10 cellular contexts compared by ENCODE assay signal in the genomic region with DNA sequence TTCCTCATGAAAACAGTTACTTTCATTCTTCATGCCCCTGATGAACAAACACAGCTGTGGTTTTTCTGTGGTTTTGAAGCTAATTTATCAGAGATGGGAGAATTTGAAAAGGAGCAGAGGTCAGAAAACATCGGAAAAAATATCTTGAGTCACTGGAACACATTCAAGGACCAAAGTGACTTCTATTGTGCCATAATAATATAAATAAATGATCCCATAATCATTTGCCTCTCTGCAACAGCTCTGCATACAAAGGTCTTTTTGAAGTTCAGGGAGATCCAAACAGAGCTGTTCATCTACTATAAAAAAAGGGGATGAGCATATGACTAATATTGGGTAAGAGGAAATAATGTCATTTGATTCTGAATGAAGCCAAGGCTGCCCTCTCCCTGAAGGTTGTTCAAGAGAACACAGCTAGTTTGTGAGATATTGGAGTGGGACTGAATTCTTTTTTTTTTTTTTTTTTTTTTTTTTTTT.
DNase-seq lines count a peak whose midpoint lies in the region; ATAC-seq and TF ChIP-seq lines count a peak whose summit lies in the region.
"Had no signal": no experiment of that assay in that cellular context is flagged by ENCODE, and none has a peak within 500 bp of the region (broad histone marks: within the 10 kb centered on the region; RNA-seq: fewer than 3 reads in every experiment).

No MANE protein-coding gene starts in this region.

- H3K4me1 Mint-ChIP-seq in Calu3 (ENCODE audit: low read depth, unreplicated experiment) = peaks cover 23% of the 10 kb centered on the region

- no TSS peak for BruUV-seq in Calu3 (replicated peaks; lab: Mats Ljungman, UMichigan)

- no peaks in the 10 kb centered on the region for H3K27me3 Mint-ChIP-seq in Calu3 (ENCODE audit: unreplicated experiment)
- H3K27me3 Mint-ChIP-seq: activated naive CD8-positive, alpha-beta T cell had no signal

- ATAC-seq in GM19455 (IDR thresholded peaks at IDR 0.05; ENCODE audit: unreplicated experiment) = no peak

- H3K36me3 Mint-ChIP-seq in Calu3 (ENCODE audit: insufficient read depth, unreplicated experiment) = peaks cover 10% of the 10 kb centered on the region
- H3K36me3 Mint-ChIP-seq: activated naive CD8-positive, alpha-beta T cell had no signal

- H3K27ac ChIP-seq in coronary artery = peak overlapping the region in 1 of 2 donors; percentile 22
- H3K27ac ChIP-seq: heart right ventricle had no signal

- CTCF ChIA-PET in Calu3 (lab: Charles Lee) = interaction anchor here (0.6 to 1.3 kb wide), 8 partner anchors 13 to 620 kb away, joined by 3 to 12 read pairs (median 4); no protein-coding TSS in a partner anchor

- TF ChIP-seq CTCF in Calu3 (IDR thresholded peaks at IDR 0.05; ENCODE audit: unreplicated experiment) = no peak
- TF ChIP-seq CTCF in coronary artery (IDR thresholded peaks at IDR 0.05) = no peak

- peak overlapping the region; percentile 45 for H3K27ac Mint-ChIP-seq in Calu3 (ENCODE audit: unreplicated experiment)
- H3K27ac Mint-ChIP-seq: activated naive CD8-positive, alpha-beta T cell had no signal

- no peak overlapping the region for H3K4me3 Mint-ChIP-seq in Calu3 (ENCODE audit: low read depth, unreplicated experiment)
- H3K4me3 Mint-ChIP-seq: activated naive CD8-positive, alpha-beta T cell had no signal

- intact Hi-C loops in Calu3 (cut with micrococcal nuclease; ENCODE audit: unreplicated experiment) = loop anchor here (5.0 to 10.0 kb wide), 3 partner anchors 121 to 469 kb away; no protein-coding TSS in a partner anchor

- peak; percentile 6 for DNase-seq in Calu3
- peak; percentile 12 for DNase-seq in NCI-H146 treated with DMSO at 0.1 percent for 48 hours (lab: John Stamatoyannopoulos, UW; ENCODE audit: unreplicated experiment)
- DNase-seq in coronary artery (ENCODE audit: low spot score) = no peak
- DNase-seq in non-pigmented ciliary epithelial cell (ENCODE audit: low read depth) = peak; percentile 63
- no peak for DNase-seq in stimulated activated CD8-positive, alpha-beta memory T cell treated with anti-CD3 and anti-CD28 coated beads, Interleukin-4, amount 100 ng/mL, for 48 hours
- DNase-seq in NCI-H2081 treated with DMSO at 0.1 percent for 48 hours (lab: John Stamatoyannopoulos, UW) = no peak
- no peak for DNase-seq in GOT3 (lab: John Stamatoyannopoulos, UW)
- DNase-seq: heart right ventricle had no signal

- no peaks in the 10 kb centered on the region for H3K9me3 Mint-ChIP-seq in Calu3 (ENCODE audit: low read depth, unreplicated experiment)

- peak overlapping the region; percentile 28 for H3K4me3 ChIP-seq in coronary artery

Comparison
In these comparisons a context has a peak if more than half of its experiments do, and no peak if none do; other contexts are left out.
1. DNase-seq: peak in Calu3 (single experiment), NCI-H146 treated with DMSO at 0.1 percent for 48 hours (single experiment) and non-pigmented ciliary epithelial cell (single experiment); none in coronary artery (single experiment), stimulated activated CD8-positive, alpha-beta memory T cell treated with anti-CD3 and anti-CD28 coated beads, Interleukin-4, amount 100 ng/mL, for 48 hours (single experiment), NCI-H2081 treated with DMSO at 0.1 percent for 48 hours (single experiment) and GOT3 (single experiment).